ENCODE assay signal across 8 cellular contexts in the genomic region with DNA sequence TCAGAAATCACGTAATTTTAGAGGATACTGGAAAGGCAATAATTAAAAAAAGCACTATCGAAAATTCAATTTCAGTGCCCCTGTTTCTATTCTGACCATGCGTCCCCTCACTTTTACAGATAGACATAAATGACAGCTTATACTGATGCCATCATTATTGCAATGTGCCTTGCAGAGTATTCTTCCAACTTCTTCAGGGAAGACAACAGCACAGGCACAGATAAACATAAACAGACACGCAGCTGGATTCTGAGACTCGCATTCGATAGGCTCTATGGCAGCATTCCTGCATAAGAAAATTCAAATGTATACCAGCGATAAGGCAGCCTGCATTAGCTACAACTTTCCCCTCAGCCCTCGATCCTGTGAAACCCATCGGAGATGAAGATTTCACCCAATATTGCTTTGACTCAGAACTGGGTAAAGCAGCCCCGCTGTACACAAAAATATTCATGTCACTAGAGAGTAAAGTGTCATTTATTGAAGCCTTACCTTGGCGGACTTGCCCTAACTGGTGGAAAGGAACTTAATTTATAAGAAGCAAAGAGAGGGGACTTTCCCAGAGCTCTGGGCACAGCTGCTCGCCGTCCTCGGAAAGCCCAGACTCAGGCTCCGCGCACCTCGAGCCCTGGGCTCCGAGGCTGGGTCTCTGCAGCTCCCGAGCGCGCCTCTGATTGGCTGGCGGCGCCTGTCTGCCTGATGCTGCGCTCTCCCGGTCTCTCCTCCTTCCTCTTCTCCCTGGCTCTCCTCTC. TPM values are rescaled to one million over a fixed set of nuclear protein-coding genes. Genes with fewer than 3 reads are reported as not detected.
A peak's percentile ranks its signal among the peaks of the same experiment; 100 is the strongest.
DNase-seq lines count a peak whose midpoint lies in the region; ATAC-seq and TF ChIP-seq lines count a peak whose summit lies in the region.

A gene with protein sequence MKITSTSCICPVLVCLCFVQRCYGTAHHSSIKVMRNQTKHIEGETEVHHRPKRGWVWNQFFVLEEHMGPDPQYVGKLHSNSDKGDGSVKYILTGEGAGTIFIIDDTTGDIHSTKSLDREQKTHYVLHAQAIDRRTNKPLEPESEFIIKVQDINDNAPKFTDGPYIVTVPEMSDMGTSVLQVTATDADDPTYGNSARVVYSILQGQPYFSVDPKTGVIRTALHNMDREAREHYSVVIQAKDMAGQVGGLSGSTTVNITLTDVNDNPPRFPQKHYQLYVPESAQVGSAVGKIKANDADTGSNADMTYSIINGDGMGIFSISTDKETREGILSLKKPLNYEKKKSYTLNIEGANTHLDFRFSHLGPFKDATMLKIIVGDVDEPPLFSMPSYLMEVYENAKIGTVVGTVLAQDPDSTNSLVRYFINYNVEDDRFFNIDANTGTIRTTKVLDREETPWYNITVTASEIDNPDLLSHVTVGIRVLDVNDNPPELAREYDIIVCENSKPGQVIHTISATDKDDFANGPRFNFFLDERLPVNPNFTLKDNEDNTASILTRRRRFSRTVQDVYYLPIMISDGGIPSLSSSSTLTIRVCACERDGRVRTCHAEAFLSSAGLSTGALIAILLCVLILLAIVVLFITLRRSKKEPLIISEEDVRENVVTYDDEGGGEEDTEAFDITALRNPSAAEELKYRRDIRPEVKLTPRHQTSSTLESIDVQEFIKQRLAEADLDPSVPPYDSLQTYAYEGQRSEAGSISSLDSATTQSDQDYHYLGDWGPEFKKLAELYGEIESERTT (minus strand): TSS at position 607 of the 752 bp plus-strand sequence. CDS start 149,214 bp downstream, outside the sequence.

- intact Hi-C loops in right cardiac atrium (cut with DNase I) = no loop called here

- no peaks in the 10 kb centered on the region for H3K27me3 ChIP-seq in right cardiac atrium (ENCODE audit: control insufficient read depth, insufficient read depth)

- H3K27me3 Mint-ChIP-seq in activated naive CD8-positive, alpha-beta T cell treated with anti-CD3 and anti-CD28 coated beads, Interleukin-2, amount 50 U/mL, for 24 hours = no peaks in the 10 kb centered on the region

- no peak within 1 kb of the TSS for H3K27ac ChIP-seq in right cardiac atrium (ENCODE audit: low read length)

- peaks cover 4% of the 10 kb centered on the region for H3K9me3 Mint-ChIP-seq in activated naive CD8-positive, alpha-beta T cell treated with anti-CD3 and anti-CD28 coated beads, Interleukin-2, amount 50 U/mL, for 24 hours

- H3K4me1 ChIP-seq in right cardiac atrium (ENCODE audit: control insufficient read depth, insufficient read depth, low read length) = no peaks in the 10 kb centered on the region

- DNase-seq in AG10803 (ENCODE audit: low read depth) (peak; percentile 5), M059J (ENCODE audit: low read depth) (peak; percentile 62), right cardiac atrium (peak; percentile 24 to 68 (median 43)), retinal pigment epithelial cell (ENCODE audit: low read depth) (no peak), NAMALWA (ENCODE audit: low spot score) (no peak)
- no peak for DNase-seq in activated naive CD8-positive, alpha-beta T cell treated with anti-CD3 and anti-CD28 coated beads, Interleukin-2, amount 50 U/mL, for 24 hours

- no peak for TF ChIP-seq CTCF in AG10803 (conservative IDR thresholded peaks at IDR 0.05; ENCODE audit: low read length)
- TF ChIP-seq CTCF in WI38 (IDR thresholded peaks at IDR 0.05; ENCODE audit: low read depth, low read length) = no peak
- TF ChIP-seq CTCF in retinal pigment epithelial cell (conservative IDR thresholded peaks at IDR 0.05; ENCODE audit: low read depth, low read length) = no peak

- H3K9me3 ChIP-seq in right cardiac atrium (ENCODE audit: control insufficient read depth, low read length) = no peaks in the 10 kb centered on the region

- 8% methylated on average over 25 of the region's 25 CpGs for WGBS in right cardiac atrium

- H3K4me3 ChIP-seq in AG10803 (ENCODE audit: low read length) (peak within 1 kb of the TSS; percentile 23), WI38 (ENCODE audit: low read depth, low read length) (peak within 1 kb of the TSS; percentile 33), right cardiac atrium (ENCODE audit: low read length) (no peak within 1 kb of the TSS), retinal pigment epithelial cell (ENCODE audit: low read length) (peak within 1 kb of the TSS; percentile 40)

- no peaks in the 10 kb centered on the region for H3K4me1 Mint-ChIP-seq in activated naive CD8-positive, alpha-beta T cell treated with anti-CD3 and anti-CD28 coated beads, Interleukin-2, amount 50 U/mL, for 24 hours

- no peak within 1 kb of the TSS for H3K4me3 Mint-ChIP-seq in activated naive CD8-positive, alpha-beta T cell treated with anti-CD3 and anti-CD28 coated beads, Interleukin-2, amount 50 U/mL, for 24 hours

- no peak within 1 kb of the TSS for H3K27ac Mint-ChIP-seq in activated naive CD8-positive, alpha-beta T cell treated with anti-CD3 and anti-CD28 coated beads, Interleukin-2, amount 50 U/mL, for 24 hours

- ATAC-seq in right cardiac atrium (peak; percentile 56 to 77), HG03469 (IDR thresholded peaks at IDR 0.05; ENCODE audit: unreplicated experiment) (no peak)
- no peak for ATAC-seq in activated naive CD8-positive, alpha-beta T cell treated with anti-CD3 and anti-CD28 coated beads, Interleukin-2, amount 50 U/mL, for 24 hours

- no peaks in the 10 kb centered on the region for H3K36me3 Mint-ChIP-seq in activated naive CD8-positive, alpha-beta T cell treated with anti-CD3 and anti-CD28 coated beads, Interleukin-2, amount 50 U/mL, for 24 hours (ENCODE audit: low read depth)

RNA-seq across cellular contexts. Expression of the gene that starts here (rescaled TPM):
- 1.9 and 4.1 TPM in 2 replicates for total RNA-seq in M059J (2014; rRNA removed; shearing (Covaris generic))
- not detected for total RNA-seq in right cardiac atrium
- not detected for polyA plus RNA-seq in right cardiac atrium

Comparison
In these comparisons a context has a peak if more than half of its experiments do, and no peak if none do; other contexts are left out.
1. Peak in DNase-seq and ATAC-seq in right cardiac atrium; RNA of the gene not detected or under 1 TPM.
2. DNase-seq: peak in AG10803 (single experiment) and M059J (single experiment); none in retinal pigment epithelial cell (single experiment), activated naive CD8-positive, alpha-beta T cell treated with anti-CD3 and anti-CD28 coated beads, Interleukin-2, amount 50 U/mL, for 24 hours (single experiment) and NAMALWA (single experiment).